1 cellular context compared by ENCODE assay signal in the genomic region with DNA sequence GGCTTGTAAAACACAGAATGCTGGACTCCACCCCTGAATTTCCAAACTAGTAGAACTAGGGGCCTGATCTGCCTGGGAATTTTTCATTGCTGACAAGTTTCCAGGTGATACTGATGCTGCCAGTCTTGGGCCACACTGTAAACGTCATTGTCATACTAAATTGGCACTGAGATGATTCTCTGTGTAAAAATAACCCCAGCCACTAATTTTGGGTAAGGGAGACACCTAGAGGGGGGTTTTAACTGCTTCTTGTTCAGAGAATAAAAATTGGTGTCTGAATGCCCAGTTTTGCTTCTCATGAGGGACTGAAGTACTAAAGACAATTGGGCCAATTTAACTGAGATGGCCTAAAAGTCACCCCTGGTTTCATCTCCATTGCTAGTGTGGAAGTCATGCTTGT.
TF ChIP-seq lines count a peak whose summit lies in the region.

No MANE protein-coding gene starts in this region.

TF ChIP-seq in WTC11, 78 proteins besides CTCF, POLR2A, EP300 and RAD21:
- no peak for TF ChIP-seq ETV6 (CRISPR knock-in tag; IDR thresholded peaks at IDR 0.05)
- no peak for TF ChIP-seq ZNF121 (CRISPR knock-in tag; IDR thresholded peaks at IDR 0.05)
- no peak for TF ChIP-seq PRRX2 (CRISPR knock-in tag; IDR thresholded peaks at IDR 0.05)
- no peak for TF ChIP-seq NR1H2 (CRISPR knock-in tag; IDR thresholded peaks at IDR 0.05)
- TF ChIP-seq, protein P1, sequence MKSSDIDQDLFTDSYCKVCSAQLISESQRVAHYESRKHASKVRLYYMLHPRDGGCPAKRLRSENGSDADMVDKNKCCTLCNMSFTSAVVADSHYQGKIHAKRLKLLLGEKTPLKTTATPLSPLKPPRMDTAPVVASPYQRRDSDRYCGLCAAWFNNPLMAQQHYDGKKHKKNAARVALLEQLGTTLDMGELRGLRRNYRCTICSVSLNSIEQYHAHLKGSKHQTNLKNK (CRISPR knock-in tag; IDR thresholded peaks at IDR 0.05) = no peak
- no peak for TF ChIP-seq CREB1 (CRISPR knock-in tag; IDR thresholded peaks at IDR 0.05)
- TF ChIP-seq, protein P2, sequence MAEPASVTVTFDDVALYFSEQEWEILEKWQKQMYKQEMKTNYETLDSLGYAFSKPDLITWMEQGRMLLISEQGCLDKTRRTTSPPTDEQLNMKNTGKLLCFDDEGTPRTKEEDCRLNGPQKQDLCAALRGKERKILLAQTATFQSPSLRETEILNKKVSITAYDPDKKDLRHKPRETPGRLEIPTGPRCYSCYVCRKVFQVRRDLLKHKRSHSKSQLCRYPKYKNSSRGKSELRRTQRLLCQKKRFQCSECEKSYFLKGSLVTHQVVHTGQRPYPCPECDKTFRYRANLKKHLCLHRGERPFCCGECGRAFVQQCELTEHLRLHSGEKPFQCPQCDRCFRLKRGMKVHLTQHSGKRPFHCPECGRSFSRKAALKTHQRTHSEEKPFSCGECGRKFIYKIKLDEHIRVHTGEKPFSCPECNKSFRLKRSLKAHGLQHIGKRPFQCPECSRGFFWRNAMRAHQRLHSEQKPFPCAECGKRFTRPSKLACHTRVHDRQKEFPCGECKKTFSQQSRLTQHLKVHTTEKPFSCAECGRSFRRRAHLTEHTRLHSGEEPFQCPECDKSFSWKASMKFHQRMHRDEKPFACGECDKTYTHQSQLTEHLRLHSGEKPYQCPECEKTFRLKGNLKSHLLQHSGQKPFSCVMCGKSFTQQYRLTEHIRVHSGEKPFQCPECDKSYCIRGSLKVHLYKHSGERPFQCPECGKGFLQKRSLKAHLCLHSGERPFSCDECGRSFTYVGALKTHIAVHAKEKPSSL (CRISPR knock-in tag; conservative IDR thresholded peaks at IDR 0.05) = no peak
- TF ChIP-seq, protein P3, sequence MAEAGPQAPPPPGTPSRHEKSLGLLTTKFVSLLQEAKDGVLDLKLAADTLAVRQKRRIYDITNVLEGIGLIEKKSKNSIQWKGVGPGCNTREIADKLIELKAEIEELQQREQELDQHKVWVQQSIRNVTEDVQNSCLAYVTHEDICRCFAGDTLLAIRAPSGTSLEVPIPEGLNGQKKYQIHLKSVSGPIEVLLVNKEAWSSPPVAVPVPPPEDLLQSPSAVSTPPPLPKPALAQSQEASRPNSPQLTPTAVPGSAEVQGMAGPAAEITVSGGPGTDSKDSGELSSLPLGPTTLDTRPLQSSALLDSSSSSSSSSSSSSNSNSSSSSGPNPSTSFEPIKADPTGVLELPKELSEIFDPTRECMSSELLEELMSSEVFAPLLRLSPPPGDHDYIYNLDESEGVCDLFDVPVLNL (CRISPR knock-in tag; IDR thresholded peaks at IDR 0.05; ENCODE audit: borderline replicate concordance, low read depth) = no peak
- TF ChIP-seq, protein P4, sequence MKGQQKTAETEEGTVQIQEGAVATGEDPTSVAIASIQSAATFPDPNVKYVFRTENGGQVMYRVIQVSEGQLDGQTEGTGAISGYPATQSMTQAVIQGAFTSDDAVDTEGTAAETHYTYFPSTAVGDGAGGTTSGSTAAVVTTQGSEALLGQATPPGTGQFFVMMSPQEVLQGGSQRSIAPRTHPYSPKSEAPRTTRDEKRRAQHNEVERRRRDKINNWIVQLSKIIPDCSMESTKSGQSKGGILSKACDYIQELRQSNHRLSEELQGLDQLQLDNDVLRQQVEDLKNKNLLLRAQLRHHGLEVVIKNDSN (CRISPR knock-in tag; IDR thresholded peaks at IDR 0.05) = no peak
- no peak for TF ChIP-seq TEAD1 (CRISPR knock-in tag; IDR thresholded peaks at IDR 0.05)
- TF ChIP-seq RORB (CRISPR knock-in tag; IDR thresholded peaks at IDR 0.05) = no peak
- no peak for TF ChIP-seq GABPB1 (CRISPR knock-in tag; IDR thresholded peaks at IDR 0.05)
- TF ChIP-seq, protein P5, sequence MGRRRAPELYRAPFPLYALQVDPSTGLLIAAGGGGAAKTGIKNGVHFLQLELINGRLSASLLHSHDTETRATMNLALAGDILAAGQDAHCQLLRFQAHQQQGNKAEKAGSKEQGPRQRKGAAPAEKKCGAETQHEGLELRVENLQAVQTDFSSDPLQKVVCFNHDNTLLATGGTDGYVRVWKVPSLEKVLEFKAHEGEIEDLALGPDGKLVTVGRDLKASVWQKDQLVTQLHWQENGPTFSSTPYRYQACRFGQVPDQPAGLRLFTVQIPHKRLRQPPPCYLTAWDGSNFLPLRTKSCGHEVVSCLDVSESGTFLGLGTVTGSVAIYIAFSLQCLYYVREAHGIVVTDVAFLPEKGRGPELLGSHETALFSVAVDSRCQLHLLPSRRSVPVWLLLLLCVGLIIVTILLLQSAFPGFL (CRISPR knock-in tag; IDR thresholded peaks at IDR 0.05; ENCODE audit: borderline replicate concordance) = no peak
- TF ChIP-seq, protein P6, sequence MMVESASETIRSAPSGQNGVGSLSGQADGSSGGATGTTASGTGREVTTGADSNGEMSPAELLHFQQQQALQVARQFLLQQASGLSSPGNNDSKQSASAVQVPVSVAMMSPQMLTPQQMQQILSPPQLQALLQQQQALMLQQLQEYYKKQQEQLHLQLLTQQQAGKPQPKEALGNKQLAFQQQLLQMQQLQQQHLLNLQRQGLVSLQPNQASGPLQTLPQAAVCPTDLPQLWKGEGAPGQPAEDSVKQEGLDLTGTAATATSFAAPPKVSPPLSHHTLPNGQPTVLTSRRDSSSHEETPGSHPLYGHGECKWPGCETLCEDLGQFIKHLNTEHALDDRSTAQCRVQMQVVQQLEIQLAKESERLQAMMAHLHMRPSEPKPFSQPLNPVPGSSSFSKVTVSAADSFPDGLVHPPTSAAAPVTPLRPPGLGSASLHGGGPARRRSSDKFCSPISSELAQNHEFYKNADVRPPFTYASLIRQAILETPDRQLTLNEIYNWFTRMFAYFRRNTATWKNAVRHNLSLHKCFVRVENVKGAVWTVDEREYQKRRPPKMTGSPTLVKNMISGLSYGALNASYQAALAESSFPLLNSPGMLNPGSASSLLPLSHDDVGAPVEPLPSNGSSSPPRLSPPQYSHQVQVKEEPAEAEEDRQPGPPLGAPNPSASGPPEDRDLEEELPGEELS (CRISPR knock-in tag; IDR thresholded peaks at IDR 0.05) = no peak
- TF ChIP-seq ZNF396 (CRISPR knock-in tag; IDR thresholded peaks at IDR 0.05; ENCODE audit: borderline replicate concordance) = no peak
- TF ChIP-seq, protein P7, sequence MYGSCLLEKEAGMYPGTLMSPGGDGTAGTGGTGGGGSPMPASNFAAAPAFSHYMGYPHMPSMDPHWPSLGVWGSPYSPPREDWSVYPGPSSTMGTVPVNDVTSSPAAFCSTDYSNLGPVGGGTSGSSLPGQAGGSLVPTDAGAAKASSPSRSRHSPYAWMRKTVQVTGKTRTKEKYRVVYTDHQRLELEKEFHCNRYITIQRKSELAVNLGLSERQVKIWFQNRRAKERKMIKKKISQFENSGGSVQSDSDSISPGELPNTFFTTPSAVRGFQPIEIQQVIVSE (CRISPR knock-in tag; IDR thresholded peaks at IDR 0.05; ENCODE audit: borderline replicate concordance) = no peak
- TF ChIP-seq NR3C1 (CRISPR knock-in tag; conservative IDR thresholded peaks at IDR 0.05; ENCODE audit: low read depth) = no peak
- no peak for TF ChIP-seq GRHL2 (CRISPR knock-in tag; IDR thresholded peaks at IDR 0.05; ENCODE audit: insufficient replicate concordance, severe bottlenecking)
